In the genomic region with DNA sequence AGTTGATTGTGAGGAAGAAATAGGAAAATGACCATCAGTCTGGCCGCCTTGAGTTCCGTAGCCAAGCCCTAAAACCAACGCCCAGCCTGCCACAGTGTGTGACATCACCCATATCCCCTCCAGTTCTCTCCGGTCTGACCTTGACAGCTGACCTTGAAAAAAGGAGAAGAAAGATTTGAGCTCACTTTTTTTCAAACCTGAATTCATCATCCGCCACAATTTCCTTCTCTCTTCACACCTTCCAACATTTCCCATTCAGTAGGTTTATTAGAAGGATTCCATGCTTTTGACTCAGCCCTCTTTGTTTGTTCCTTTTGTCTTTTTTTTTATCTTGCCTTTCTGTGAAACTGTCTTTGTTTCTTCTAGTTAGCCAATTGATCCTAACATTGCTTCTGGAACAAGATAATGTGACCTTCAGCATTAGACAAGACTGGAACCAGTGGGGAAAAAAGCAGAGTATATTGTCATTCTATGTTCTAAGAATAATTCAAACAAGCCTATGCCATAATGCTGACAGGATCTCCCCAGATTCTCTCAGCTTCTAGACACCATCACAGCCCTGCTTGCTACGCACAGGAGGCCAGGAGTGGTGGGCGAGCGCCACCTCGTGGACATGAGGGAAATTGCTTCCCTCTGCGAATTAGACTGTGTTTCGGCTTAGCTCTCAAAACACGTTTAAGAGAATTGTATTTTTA, we compare ENCODE assay signal across 9 cellular contexts.
DNase-seq lines count a peak whose midpoint lies in the region; ATAC-seq and TF ChIP-seq lines count a peak whose summit lies in the region.
"Had no signal": no experiment of that assay in that cellular context is flagged by ENCODE, and none has a peak within 500 bp of the region (broad histone marks: within the 10 kb centered on the region; RNA-seq: fewer than 3 reads in every experiment).

No MANE protein-coding gene starts in this region.

- H3K36me3 Mint-ChIP-seq in mesothelial cell of epicardium, result no peaks in the 10 kb centered on the region

- TF ChIP-seq CTCF in mesothelial cell of epicardium (IDR thresholded peaks at IDR 0.05; ENCODE audit: unreplicated experiment), result peak; percentile 92
- TF ChIP-seq CTCF in stomach (IDR thresholded peaks at IDR 0.05), result peak in 5 of 7 experiments; percentile 81 to 93 (median 92)

- H3K4me3 Mint-ChIP-seq in mesothelial cell of epicardium, result no peak overlapping the region
- H3K4me3 Mint-ChIP-seq: central memory CD8-positive, alpha-beta T cell had no signal

- intact Hi-C loops in stomach (cut with DNase I; ENCODE audit: low total_unique reads), result loop anchor here (10.0 kb wide), 2 partner anchors 259 to 1029 kb away; no protein-coding TSS in a partner anchor

- no peak for TF ChIP-seq EP300 in stomach (IDR thresholded peaks at IDR 0.05)

- H3K36me3 ChIP-seq in stomach, result no peaks in the 10 kb centered on the region

- H3K27me3 Mint-ChIP-seq in mesothelial cell of epicardium (ENCODE audit: low read depth), result peaks cover 25% of the 10 kb centered on the region
- H3K27me3 Mint-ChIP-seq: central memory CD8-positive, alpha-beta T cell had no signal

- no peaks in the 10 kb centered on the region for H3K9me3 ChIP-seq in stomach

- no peak overlapping the region for H3K27ac ChIP-seq in stomach

- no peaks in the 10 kb centered on the region for H3K9me3 Mint-ChIP-seq in mesothelial cell of epicardium

- TF ChIP-seq POLR2A in stomach (IDR thresholded peaks at IDR 0.05), result no peak

- H3K27me3 ChIP-seq in stomach, result peaks cover 0 to 29% (median 14%) of the 10 kb centered on the region in 3 donors

- WGBS in stomach, 5 donors, result 17 to 23% (median 18%) methylated on average over 12 of the region's 12 CpGs

- DNase-seq in DMS 273 treated with DMSO at 0.1 percent for 48 hours (lab: John Stamatoyannopoulos, UW) (peak; percentile 18), NCI-H526 (lab: John Stamatoyannopoulos, UW) (peak; percentile 76 to 78), epidermal melanocyte (ENCODE audit: insufficient read length, low spot score) (peak; percentile 55), mesothelial cell of epicardium (ENCODE audit: low spot score in 2 of 2, unreplicated experiment in 2 of 2) (peak; percentile 38 to 87), stomach (peak; percentile 67)
- peak; percentile 54 to 61 for DNase-seq in activated CD4-positive, alpha-beta T cell treated with anti-CD3 and anti-CD28 coated beads, Interleukin-2, amount 50 U/mL, for 48 hours

- peak; percentile 90 for ATAC-seq in GM19463 (IDR thresholded peaks at IDR 0.05; ENCODE audit: unreplicated experiment)
- peak; percentile 91 for ATAC-seq in HG03460 (IDR thresholded peaks at IDR 0.05; ENCODE audit: unreplicated experiment)

- H3K4me3 ChIP-seq in stomach, result no peak overlapping the region

- no peak overlapping the region for H3K27ac Mint-ChIP-seq in mesothelial cell of epicardium

- H3K4me1 ChIP-seq in stomach, result no peaks in the 10 kb centered on the region

- H3K4me1 Mint-ChIP-seq in mesothelial cell of epicardium, result peaks cover 20% of the 10 kb centered on the region
- H3K4me1 Mint-ChIP-seq: central memory CD8-positive, alpha-beta T cell had no signal

Comparison
In these comparisons a context has a peak if more than half of its experiments do, and no peak if none do; other contexts are left out.
1. DNase-seq: peak in every context shown above with its lines; median percentile 77 in NCI-H526; 67 in stomach; 62 in mesothelial cell of epicardium; 58 in activated CD4-positive, alpha-beta T cell treated with anti-CD3 and anti-CD28 coated beads, Interleukin-2, amount 50 U/mL, for 48 hours; 55 in epidermal melanocyte; 18 in DMS 273 treated with DMSO at 0.1 percent for 48 hours.